In genomic region chr12:112110787-112111662, GRCh38 we compare ENCODE assay signal across 7 cellular contexts. TPM values are rescaled to one million over a fixed set of nuclear protein-coding genes. Genes with fewer than 3 reads are reported as not detected.
A peak's percentile ranks its signal among the peaks of the same experiment; 100 is the strongest.
DNase-seq lines count a peak whose midpoint lies in the region; ATAC-seq, FAIRE-seq and TF ChIP-seq lines count a peak whose summit lies in the region.
"Not testable (repeated sequence)": the region's sequence is repeated elsewhere in the genome, so short reads cannot be mapped to it uniquely, and the experiment has no call there.

No MANE protein-coding gene starts in this region.

- H3K79me2 ChIP-seq in Karpas-422 (ENCODE audit: low read length) = peaks cover 30% of the 10 kb centered on the region
- peaks cover 31% of the 10 kb centered on the region for H3K79me2 ChIP-seq in K562 (ENCODE audit: control insufficient read depth, insufficient read depth, low read length)
- H3K79me2 ChIP-seq in hepatocyte = peaks cover 29% of the 10 kb centered on the region

- H3K4me1 ChIP-seq in Karpas-422 (ENCODE audit: low read length) (peaks cover 38% of the 10 kb centered on the region), K562 (replicated peaks in 1 of 2; ENCODE audit: control insufficient read depth in 2 of 2, insufficient read depth in 2 of 2, low read length in 2 of 2) (peaks cover 30 to 41% of the 10 kb centered on the region in 2 experiments), hepatocyte (ENCODE audit: insufficient read depth) (peaks cover 20% of the 10 kb centered on the region)

- not testable (repeated sequence) for H3K9me3 ChIP-seq in Karpas-422 (ENCODE audit: low read length); K562 (replicated peaks; ENCODE audit: control insufficient read depth, insufficient read depth, low read depth, low read length); hepatocyte (ENCODE audit: low read depth)

- TF ChIP-seq CTCF in K562 (IDR thresholded peaks at IDR 0.05 in 2 of 3, conservative IDR thresholded peaks at IDR 0.05 in 1 of 3; ENCODE audit: insufficient read depth in 2 of 3, low read depth in 1 of 3, low read length in 3 of 3); hepatocyte (IDR thresholded peaks at IDR 0.05; ENCODE audit: poor library complexity): not testable (repeated sequence)

- not testable (repeated sequence) for H3K36me3 ChIP-seq in Karpas-422 (ENCODE audit: insufficient read depth, low read length); hepatocyte (replicated peaks; ENCODE audit: insufficient read depth, low read depth)
- peaks cover 15% of the 10 kb centered on the region for H3K36me3 ChIP-seq in K562 (ENCODE audit: control insufficient read depth, insufficient read depth, low read length)

- peak; percentile 22 for DNase-seq in DMS53 (lab: John Stamatoyannopoulos, UW)
- DNase-seq in Karpas-422; T-helper 2 cell treated with Interferon-gamma antibody and Interleukin-4, amounts not matched to agents 5 μg/mL and 100 μg/mL, for 36 hours (ENCODE audit: low spot score); activated CD8-positive, alpha-beta T cell treated with anti-CD3 and anti-CD28 coated beads, Interleukin-2, amount 10 ng/mL, durations not matched to agents 7 days and 5 days; hepatocyte (ENCODE audit: low spot score); natural killer cell treated with Interleukin-12 subunit alpha and Interleukin-12 subunit beta and Interleukin-15 and Interleukin-18, amount 100 ng/mL, for 72 hours (ENCODE audit: low spot score): not testable (repeated sequence)
- peak in 1 of 4 experiments; percentile 68 for DNase-seq in K562 (ENCODE audit: extremely low read depth in 1 of 4, low spot score in 3 of 4)

- POLR2A ChIA-PET in activated CD8-positive, alpha-beta T cell treated with anti-CD3 and anti-CD28 coated beads, Interleukin-2, amount 10 ng/mL, durations not matched to agents 7 days and 5 days (lab: Charles Lee) = interaction anchor here (4.1 to 11.2 kb wide), 2 partner anchors 14 to 19 kb away, joined by 51 to 146 read pairs; partner anchors contain the start of gene TRAFD1
- POLR2A ChIA-PET in K562 (lab: Yijun Ruan, JAX) = interaction anchor here (1.3 kb wide), 1 partner anchor 9 kb away, joined by 4 read pairs; no protein-coding TSS in a partner anchor

- CTCF ChIA-PET in activated CD8-positive, alpha-beta T cell treated with anti-CD3 and anti-CD28 coated beads, Interleukin-2, amount 10 ng/mL, durations not matched to agents 7 days and 5 days (lab: Charles Lee) = interaction anchor here (1.6 to 3.6 kb wide), 3 partner anchors 15 to 21 kb away, joined by 6 to 21 read pairs (median 19); partner anchors contain the start of gene TRAFD1
- CTCF ChIA-PET in K562 (lab: Yijun Ruan, JAX; ENCODE audit: low intra/inter-chr PET ratio) = not testable (repeated sequence)

- peak overlapping the region; percentile 98 for H3K4me2 ChIP-seq in Karpas-422 (ENCODE audit: low read depth, low read length, poor library complexity, severe bottlenecking)
- H3K4me2 ChIP-seq in K562 (ENCODE audit: insufficient read depth, low read length) = peak overlapping the region; percentile 67; the same call in 1 of the 2 replicates
- not testable (repeated sequence) for H3K4me2 ChIP-seq in hepatocyte

- H3K27ac ChIP-seq in Karpas-422 (ENCODE audit: low read length) (peak overlapping the region; percentile 96), K562 (ENCODE audit: extremely low read depth, low read depth, low read length) (peak overlapping the region; percentile 88; the same call in 1 of the 3 replicates), hepatocyte (peak overlapping the region; percentile 92)

- TF ChIP-seq EP300 in K562 (IDR thresholded peaks at IDR 0.05; ENCODE audit: low read length) = not testable (repeated sequence)

- not testable (repeated sequence) for H3K27me3 ChIP-seq in Karpas-422 (ENCODE audit: low read length); K562 (ENCODE audit: control insufficient read depth in 2 of 2, insufficient read depth in 2 of 2, low read length in 2 of 2); hepatocyte

- intact Hi-C loops in K562 (cut with micrococcal nuclease) = loop anchor here (10.0 kb wide), 1 partner anchor 274 kb away; the partner anchor contains the start of gene HECTD4

- not testable (repeated sequence) for H4K20me1 ChIP-seq in Karpas-422 (ENCODE audit: insufficient read depth, low read depth, low read length); K562 (replicated peaks; ENCODE audit: control insufficient read depth, insufficient read depth, low read length); hepatocyte (ENCODE audit: insufficient read depth, poor library complexity, severe bottlenecking)

- H3K36me3 Mint-ChIP-seq in T-helper 2 cell treated with Interferon-gamma antibody and Interleukin-4, amounts not matched to agents 5 μg/mL and 100 μg/mL, for 36 hours (ENCODE audit: low read depth); natural killer cell treated with Interleukin-12 subunit alpha and Interleukin-12 subunit beta and Interleukin-15 and Interleukin-18, amount 100 ng/mL, for 72 hours: not testable (repeated sequence)
- H3K36me3 Mint-ChIP-seq in activated CD8-positive, alpha-beta T cell treated with anti-CD3 and anti-CD28 coated beads, Interleukin-2, amount 10 ng/mL, durations not matched to agents 7 days and 5 days (ENCODE audit: low read depth) = peaks cover 12% of the 10 kb centered on the region

- H2AFZ ChIP-seq in Karpas-422 (ENCODE audit: low read length) (peak overlapping the region; percentile 65), K562 (ENCODE audit: low read depth, low read length) (peak overlapping the region; percentile 91)
- not testable (repeated sequence) for H2AFZ ChIP-seq in hepatocyte

- H3K9ac ChIP-seq in Karpas-422 (ENCODE audit: low read length) (peak overlapping the region; percentile 64), K562 (ENCODE audit: insufficient read depth in 1 of 2, low read depth in 2 of 2, low read length in 2 of 2) (peak overlapping the region; percentile 19 to 92; a peak in 2 of 4 replicates)

- H3K4me1 Mint-ChIP-seq in T-helper 2 cell treated with Interferon-gamma antibody and Interleukin-4, amounts not matched to agents 5 μg/mL and 100 μg/mL, for 36 hours (ENCODE audit: low read depth) = peaks cover 19% of the 10 kb centered on the region
- peaks cover 27% of the 10 kb centered on the region for H3K4me1 Mint-ChIP-seq in activated CD8-positive, alpha-beta T cell treated with anti-CD3 and anti-CD28 coated beads, Interleukin-2, amount 10 ng/mL, durations not matched to agents 7 days and 5 days (ENCODE audit: low read depth)
- peaks cover 14 to 22% of the 10 kb centered on the region in 2 donors for H3K4me1 Mint-ChIP-seq in natural killer cell treated with Interleukin-12 subunit alpha and Interleukin-12 subunit beta and Interleukin-15 and Interleukin-18, amount 100 ng/mL, for 72 hours (ENCODE audit: low read depth in 2 of 2)

- WGBS in K562 (ENCODE audit: insufficient coverage, low coverage, missing lambda C conversion rate) = 53% methylated on average over 20 of the region's 20 CpGs
- WGBS in hepatocyte (ENCODE audit: low lambda C conversion rate, missing lambda C conversion rate) = 87% methylated on average over 20 of the region's 20 CpGs

- H3K27ac Mint-ChIP-seq in T-helper 2 cell treated with Interferon-gamma antibody and Interleukin-4, amounts not matched to agents 5 μg/mL and 100 μg/mL, for 36 hours = peak overlapping the region; percentile 1
- peak overlapping the region; percentile 52 for H3K27ac Mint-ChIP-seq in activated CD8-positive, alpha-beta T cell treated with anti-CD3 and anti-CD28 coated beads, Interleukin-2, amount 10 ng/mL, durations not matched to agents 7 days and 5 days
- H3K27ac Mint-ChIP-seq in natural killer cell treated with Interleukin-12 subunit alpha and Interleukin-12 subunit beta and Interleukin-15 and Interleukin-18, amount 100 ng/mL, for 72 hours = peak overlapping the region; percentile 51 to 100

- not testable (repeated sequence) for TF ChIP-seq RAD21 in K562 (CRISPR knock-in tag; conservative IDR thresholded peaks at IDR 0.05 in 1 of 2, IDR thresholded peaks at IDR 0.05 in 1 of 2)

- H3K4me3 ChIP-seq in Karpas-422 (ENCODE audit: low read length) = peak overlapping the region; percentile 53; the same call in 1 of the 2 replicates
- not testable (repeated sequence) for H3K4me3 ChIP-seq in K562, hepatocyte

- BruUV-seq in K562 (replicated peaks; lab: Mats Ljungman, UMichigan) = not testable (repeated sequence)

- H3K9me1 ChIP-seq in K562 (ENCODE audit: control insufficient read depth, insufficient read depth, low read length) = not testable (repeated sequence)

- TF ChIP-seq POLR2A in K562 (conservative IDR thresholded peaks at IDR 0.05) = not testable (repeated sequence)

- not testable (repeated sequence) for H3K27me3 Mint-ChIP-seq in T-helper 2 cell treated with Interferon-gamma antibody and Interleukin-4, amounts not matched to agents 5 μg/mL and 100 μg/mL, for 36 hours (ENCODE audit: low read depth); activated CD8-positive, alpha-beta T cell treated with anti-CD3 and anti-CD28 coated beads, Interleukin-2, amount 10 ng/mL, durations not matched to agents 7 days and 5 days (ENCODE audit: low read depth); natural killer cell treated with Interleukin-12 subunit alpha and Interleukin-12 subunit beta and Interleukin-15 and Interleukin-18, amount 100 ng/mL, for 72 hours

- FAIRE-seq in K562 (lab: Jason Lieb, UNC) = peak; percentile 65

- H3K9me3 Mint-ChIP-seq in T-helper 2 cell treated with Interferon-gamma antibody and Interleukin-4, amounts not matched to agents 5 μg/mL and 100 μg/mL, for 36 hours; activated CD8-positive, alpha-beta T cell treated with anti-CD3 and anti-CD28 coated beads, Interleukin-2, amount 10 ng/mL, durations not matched to agents 7 days and 5 days (ENCODE audit: insufficient read depth); natural killer cell treated with Interleukin-12 subunit alpha and Interleukin-12 subunit beta and Interleukin-15 and Interleukin-18, amount 100 ng/mL, for 72 hours: not testable (repeated sequence)

- H3K9me2 ChIP-seq in Karpas-422 (replicated peaks; ENCODE audit: insufficient read depth, low read length); hepatocyte (replicated peaks; ENCODE audit: insufficient read depth): not testable (repeated sequence)

- not testable (repeated sequence) for H3K4me3 Mint-ChIP-seq in T-helper 2 cell treated with Interferon-gamma antibody and Interleukin-4, amounts not matched to agents 5 μg/mL and 100 μg/mL, for 36 hours; activated CD8-positive, alpha-beta T cell treated with anti-CD3 and anti-CD28 coated beads, Interleukin-2, amount 10 ng/mL, durations not matched to agents 7 days and 5 days; natural killer cell treated with Interleukin-12 subunit alpha and Interleukin-12 subunit beta and Interleukin-15 and Interleukin-18, amount 100 ng/mL, for 72 hours

- ATAC-seq in activated CD8-positive, alpha-beta T cell treated with anti-CD3 and anti-CD28 coated beads, Interleukin-2, amount 10 ng/mL, durations not matched to agents 7 days and 5 days; K562; natural killer cell treated with Interleukin-12 subunit alpha and Interleukin-12 subunit beta and Interleukin-15 and Interleukin-18, amount 100 ng/mL, for 72 hours: not testable (repeated sequence)

- in situ Hi-C loops in K562 (cut with MboI) = not testable (repeated sequence)

RNA-seq across cellular contexts. Expression of gene NAA25, which starts 2.4 kb away (rescaled TPM):
- 30.7 and 39.2 TPM in 2 replicates for total RNA-seq in Karpas-422 (2014; rRNA removed; shearing (Covaris generic); ENCODE audit: low replicate concordance)
- 10 to 100 TPM; 27.5 to 31.2 TPM for total RNA-seq in activated CD8-positive, alpha-beta T cell treated with anti-CD3 and anti-CD28 coated beads, Interleukin-2, amount 10 ng/mL, durations not matched to agents 7 days and 5 days
- total RNA-seq in K562 (2011; cell fraction: chromatin; rRNA removed; ENCODE audit: low replicate concordance) = 167 and 302 TPM in 2 replicates
- 45.2 and 50.9 TPM in 2 replicates for total RNA-seq in K562 (2011; cell fraction: nucleolus; rRNA removed)
- 116 and 186 TPM in 2 replicates for total RNA-seq in K562 (2011; cell fraction: nucleoplasm; rRNA removed)
- total RNA-seq in K562 (2014; rRNA removed) = 31.6 and 33.9 TPM in 2 replicates
- 48.9 and 54.7 TPM in 2 replicates for total RNA-seq in K562 (2014; rRNA removed; fragmentation: Illumina TruSeq; extraction: Trizol)
- 38.9 and 41.9 TPM in 2 replicates for total RNA-seq in K562 (2015; rRNA removed; fragmentation: Illumina TruSeq; extraction: Trizol)
- total RNA-seq in K562 (2021) = 59.6 and 61.2 TPM in 2 replicates
- 46.2 and 54.6 TPM in 2 replicates for polyA plus RNA-seq in K562 (2011; rRNA removed)
- 10.5 and 26.2 TPM in 2 replicates for polyA plus RNA-seq in K562 (2011; cell fraction: cytosol; rRNA removed)
- polyA plus RNA-seq in K562 (2011; cell fraction: nucleus; rRNA removed) = 44.3 and 58.7 TPM in 2 replicates
- 15.7 and 17.3 TPM in 2 replicates for polyA plus RNA-seq in K562 (2012)
- 35.5 and 49.4 TPM in 2 replicates for polyA plus RNA-seq in K562 (2014; fragmentation: Illumina TruSeq; extraction: Trizol)
- 10 to 100 TPM; 40.6 to 53.4 TPM for polyA plus RNA-seq in K562 (2014; fragmentation: Nextera tagmentation; extraction: Ambion mirVana)
- polyA plus RNA-seq in K562 (2014; rRNA removed) = 26.6 and 29.0 TPM in 2 replicates
- polyA minus RNA-seq in K562 (2011; rRNA and poly(A)+ RNA removed) = 150 and 152 TPM in 2 replicates
- 40.7 and 41.9 TPM in 2 replicates for polyA minus RNA-seq in K562 (2011; cell fraction: cytosol; rRNA and poly(A)+ RNA removed)
- polyA minus RNA-seq in K562 (2011; cell fraction: nucleus; rRNA and poly(A)+ RNA removed) = 35.0 and 66.2 TPM in 2 replicates
- total RNA-seq in hepatocyte = 19.1 and 22.1 TPM in 2 replicates
- polyA plus RNA-seq in hepatocyte = 18.5 and 18.7 TPM in 2 replicates
- 10 to 100 TPM; 31.6 to 78.3 TPM for total RNA-seq in natural killer cell treated with Interleukin-12 subunit alpha and Interleukin-12 subunit beta and Interleukin-15 and Interleukin-18, amount 100 ng/mL, for 72 hours

RNA-seq across cellular contexts. Expression of gene TRAFD1, which starts 14.3 kb away (rescaled TPM):
- 52.1 and 86.1 TPM in 2 replicates for total RNA-seq in Karpas-422 (2014; rRNA removed; shearing (Covaris generic); ENCODE audit: low replicate concordance)
- 10 to 100 TPM; 54.6 to 55.9 TPM for total RNA-seq in activated CD8-positive, alpha-beta T cell treated with anti-CD3 and anti-CD28 coated beads, Interleukin-2, amount 10 ng/mL, durations not matched to agents 7 days and 5 days
- total RNA-seq in K562 (2011; cell fraction: chromatin; rRNA removed; ENCODE audit: low replicate concordance) = 60.7 and 77.3 TPM in 2 replicates
- total RNA-seq in K562 (2011; cell fraction: nucleolus; rRNA removed) = 30.9 and 38.0 TPM in 2 replicates
- total RNA-seq in K562 (2011; cell fraction: nucleoplasm; rRNA removed) = 35.8 and 42.1 TPM in 2 replicates
- total RNA-seq in K562 (2014; rRNA removed) = 41.6 and 51.5 TPM in 2 replicates
- 41.3 and 44.6 TPM in 2 replicates for total RNA-seq in K562 (2014; rRNA removed; fragmentation: Illumina TruSeq; extraction: Trizol)
- total RNA-seq in K562 (2015; rRNA removed; fragmentation: Illumina TruSeq; extraction: Trizol) = 37.9 and 41.6 TPM in 2 replicates
- total RNA-seq in K562 (2021) = 46.7 and 49.2 TPM in 2 replicates
- 54.5 and 56.1 TPM in 2 replicates for polyA plus RNA-seq in K562 (2011; rRNA removed)
- 38.9 and 51.8 TPM in 2 replicates for polyA plus RNA-seq in K562 (2011; cell fraction: cytosol; rRNA removed)
- 43.8 and 56.4 TPM in 2 replicates for polyA plus RNA-seq in K562 (2011; cell fraction: nucleus; rRNA removed)
- 45.5 and 53.6 TPM in 2 replicates for polyA plus RNA-seq in K562 (2012)
- polyA plus RNA-seq in K562 (2014; fragmentation: Illumina TruSeq; extraction: Trizol) = 50.7 and 65.6 TPM in 2 replicates
- 10 to 100 TPM; 54.5 to 85.5 TPM for polyA plus RNA-seq in K562 (2014; fragmentation: Nextera tagmentation; extraction: Ambion mirVana)
- 54.5 and 56.6 TPM in 2 replicates for polyA plus RNA-seq in K562 (2014; rRNA removed)
- 65.6 and 70.5 TPM in 2 replicates for polyA minus RNA-seq in K562 (2011; rRNA and poly(A)+ RNA removed)
- 17.4 and 20.6 TPM in 2 replicates for polyA minus RNA-seq in K562 (2011; cell fraction: cytosol; rRNA and poly(A)+ RNA removed)
- 19.5 and 33.5 TPM in 2 replicates for polyA minus RNA-seq in K562 (2011; cell fraction: nucleus; rRNA and poly(A)+ RNA removed)
- total RNA-seq in hepatocyte = 33.9 and 37.1 TPM in 2 replicates
- 37.3 and 39.4 TPM in 2 replicates for polyA plus RNA-seq in hepatocyte
- 10 to 100 TPM; 50.9 to 81.4 TPM for total RNA-seq in natural killer cell treated with Interleukin-12 subunit alpha and Interleukin-12 subunit beta and Interleukin-15 and Interleukin-18, amount 100 ng/mL, for 72 hours

Comparison
In these comparisons a context has a peak if more than half of its experiments do, and no peak if none do; other contexts are left out.
1. H3K27ac Mint-ChIP-seq: peak in every context shown above with its lines; median percentile 76 in natural killer cell treated with Interleukin-12 subunit alpha and Interleukin-12 subunit beta and Interleukin-15 and Interleukin-18, amount 100 ng/mL, for 72 hours; 52 in activated CD8-positive, alpha-beta T cell treated with anti-CD3 and anti-CD28 coated beads, Interleukin-2, amount 10 ng/mL, durations not matched to agents 7 days and 5 days; 1 in T-helper 2 cell treated with Interferon-gamma antibody and Interleukin-4, amounts not matched to agents 5 μg/mL and 100 μg/mL, for 36 hours.